In genomic region chr7:2863461-2864066, GRCh38 we compare ENCODE assay signal across 8 cellular contexts. TPM values are rescaled to one million over a fixed set of nuclear protein-coding genes. Genes with fewer than 3 reads are reported as not detected.
DNase-seq lines count a peak whose midpoint lies in the region; ATAC-seq and TF ChIP-seq lines count a peak whose summit lies in the region.

No MANE protein-coding gene starts in this region.

- H3K27ac ChIP-seq in cardiac muscle cell = peak overlapping the region; percentile 84

- H3K27me3 Mint-ChIP-seq in activated naive CD4-positive, alpha-beta T cell treated with anti-CD3 and anti-CD28 coated beads for 36 hours (ENCODE audit: low read depth) = no peaks in the 10 kb centered on the region

- DNase-seq in AML-193 (lab: John Stamatoyannopoulos, UW) = peak; percentile 85 to 91
- peak; percentile 88 for DNase-seq in SHP77 treated with DMSO at 0.1 percent for 48 hours (lab: John Stamatoyannopoulos, UW)
- DNase-seq in activated naive CD4-positive, alpha-beta T cell treated with anti-CD3 and anti-CD28 coated beads for 36 hours = peak; percentile 90
- DNase-seq in cardiac muscle cell (ENCODE audit: low read depth in 1 of 2, low spot score in 1 of 2) = peak in 1 of 2 donors; percentile 98
- DNase-seq in renal cortical epithelial cell (ENCODE audit: low read depth) = peak; percentile 92
- no peak for DNase-seq in 8988T

- H3K9me3 Mint-ChIP-seq in activated naive CD4-positive, alpha-beta T cell treated with anti-CD3 and anti-CD28 coated beads for 36 hours = no peaks in the 10 kb centered on the region

- H3K4me3 ChIP-seq in cardiac muscle cell = no peak overlapping the region

- CTCF ChIA-PET in activated naive CD4-positive, alpha-beta T cell treated with anti-CD3 and anti-CD28 coated beads for 36 hours (lab: Charles Lee) = interaction anchor here (1.1 to 4.4 kb wide), 7 partner anchors 24 to 321 kb away, joined by 3 to 32 read pairs (median 6); no protein-coding TSS in a partner anchor

- no peaks in the 10 kb centered on the region for H3K27me3 ChIP-seq in cardiac muscle cell

- H3K4me1 ChIP-seq in cardiac muscle cell (ENCODE audit: low read depth) = peaks cover 6% of the 10 kb centered on the region

- peak overlapping the region; percentile 72 for H3K4me3 Mint-ChIP-seq in activated naive CD4-positive, alpha-beta T cell treated with anti-CD3 and anti-CD28 coated beads for 36 hours

- peaks cover 21% of the 10 kb centered on the region for H3K4me1 Mint-ChIP-seq in activated naive CD4-positive, alpha-beta T cell treated with anti-CD3 and anti-CD28 coated beads for 36 hours (ENCODE audit: low read depth)

- H3K36me3 ChIP-seq in cardiac muscle cell = no peaks in the 10 kb centered on the region

- H3K27ac Mint-ChIP-seq in activated naive CD4-positive, alpha-beta T cell treated with anti-CD3 and anti-CD28 coated beads for 36 hours = peak overlapping the region; percentile 94

- intact Hi-C loops in activated naive CD4-positive, alpha-beta T cell treated with anti-CD3 and anti-CD28 coated beads for 36 hours (cut with micrococcal nuclease) = loop anchor here (2.0 to 10.0 kb wide), 5 partner anchors 19 to 1033 kb away; partner anchors contain the start of genes GNA12 and SDK1

- ATAC-seq in GM19025 (IDR thresholded peaks at IDR 0.05; ENCODE audit: low read depth, unreplicated experiment) (peak; percentile 97), HG03159 (IDR thresholded peaks at IDR 0.05; ENCODE audit: unreplicated experiment) (peak; percentile 91)

- no peaks in the 10 kb centered on the region for H3K36me3 Mint-ChIP-seq in activated naive CD4-positive, alpha-beta T cell treated with anti-CD3 and anti-CD28 coated beads for 36 hours (ENCODE audit: low read depth)

- H3K9me3 ChIP-seq in cardiac muscle cell (ENCODE audit: low read depth) = no peaks in the 10 kb centered on the region

- TF ChIP-seq CTCF in cardiac muscle cell (IDR thresholded peaks at IDR 0.05; ENCODE audit: low read depth, low read length) = no peak

RNA-seq across cellular contexts. Expression of gene GNA12, which starts 19.5 kb away (rescaled TPM):
- 10 to 100 TPM; 14.1 to 15.0 TPM for total RNA-seq in activated naive CD4-positive, alpha-beta T cell treated with anti-CD3 and anti-CD28 coated beads for 36 hours
- total RNA-seq in cardiac muscle cell = 34.5 and 54.4 TPM in 2 replicates
- 59.1 and 64.2 TPM in 2 replicates for polyA plus RNA-seq in cardiac muscle cell
- 11.5 and 37.7 TPM in 2 replicates for total RNA-seq in renal cortical epithelial cell
